10 cellular contexts compared by ENCODE assay signal in genomic region chr20:2386516-2387179, GRCh38. TPM values are rescaled to one million over a fixed set of nuclear protein-coding genes. Genes with fewer than 3 reads are reported as not detected.
DNase-seq lines count a peak whose midpoint lies in the region; ATAC-seq and TF ChIP-seq lines count a peak whose summit lies in the region.
"Had no signal": no experiment of that assay in that cellular context is flagged by ENCODE, and none has a peak within 500 bp of the region (broad histone marks: within the 10 kb centered on the region; RNA-seq: fewer than 3 reads in every experiment).

No MANE protein-coding gene starts in this region.

- TF ChIP-seq POLR2A in sigmoid colon (IDR thresholded peaks at IDR 0.05): no peak

- H3K4me3 ChIP-seq in RWPE2 (ENCODE audit: severe bottlenecking): no peak overlapping the region
- H3K4me3 ChIP-seq in fibroblast of mammary gland (ENCODE audit: control insufficient read depth, low read depth, low read length): no peak overlapping the region
- no peak overlapping the region for H3K4me3 ChIP-seq in sigmoid colon

- TF ChIP-seq EP300 in sigmoid colon (IDR thresholded peaks at IDR 0.05): no peak

- 74 to 84% methylated on average over 5 of the region's 5 CpGs for WGBS in sigmoid colon, 2 donors

- H3K36me3 ChIP-seq in RWPE2 (ENCODE audit: low read depth) (no peaks in the 10 kb centered on the region), sigmoid colon (no peaks in the 10 kb centered on the region)

- intact Hi-C loops in Right ventricle myocardium inferior (cut with DNase I): no loop called here
- intact Hi-C loops in posterior cingulate gyrus (cut with DNase I): no loop called here
- intact Hi-C loops in sigmoid colon (cut with DNase I): no loop called here

- H3K9me3 ChIP-seq in RWPE2 (ENCODE audit: severe bottlenecking) (no peaks in the 10 kb centered on the region), sigmoid colon (peaks cover 0 to 4% (median 0%) of the 10 kb centered on the region in 4 donors)

- H3K4me1 ChIP-seq in RWPE2 (ENCODE audit: insufficient read depth, poor library complexity, severe bottlenecking) (peaks cover 21% of the 10 kb centered on the region), sigmoid colon (no peaks in the 10 kb centered on the region)

- H3K27me3 ChIP-seq in RWPE2 (ENCODE audit: insufficient read depth, poor library complexity, severe bottlenecking) (no peaks in the 10 kb centered on the region), sigmoid colon (no peaks in the 10 kb centered on the region)

- TF ChIP-seq CTCF in RWPE2 (IDR thresholded peaks at IDR 0.05; ENCODE audit: poor library complexity, severe bottlenecking) (no peak), fibroblast of mammary gland (conservative IDR thresholded peaks at IDR 0.05; ENCODE audit: control insufficient read depth, insufficient read depth, low read depth, low read length) (no peak), sigmoid colon (IDR thresholded peaks at IDR 0.05) (no peak)

- H3K27ac ChIP-seq in RWPE2 (ENCODE audit: poor library complexity, severe bottlenecking) (peak overlapping the region; percentile 84), sigmoid colon (no peak overlapping the region)

- ATAC-seq in RWPE2 (ENCODE audit: low read depth) (peak; percentile 87), Right ventricle myocardium inferior (no peak)
- ATAC-seq: CD8-positive, alpha-beta T cell had no signal

- DNase-seq in A172 (ENCODE audit: low spot score) (peak; percentile 93), ELR (ENCODE audit: low read depth) (peak; percentile 82), RWPE2 (ENCODE audit: low spot score) (no peak), fibroblast of mammary gland (ENCODE audit: low read depth) (peak; percentile 43), NCI-H2171 treated with DMSO at 0.1 percent for 48 hours (lab: John Stamatoyannopoulos, UW) (no peak), Right ventricle myocardium inferior (ENCODE audit: missing footprints) (no peak), posterior cingulate gyrus (no peak), sigmoid colon (no peak)
- DNase-seq: activated B cell treated with CpG ODN at 0.5 μM for 24 hours had no signal

RNA-seq across cellular contexts. Expression of gene TGM6, which starts 5.9 kb away (rescaled TPM):
- total RNA-seq in A172 (2014; rRNA removed; shearing (Covaris generic)): not detected in 2 replicates
- total RNA-seq in Right ventricle myocardium inferior (not detected), sigmoid colon (not detected)
- polyA plus RNA-seq in sigmoid colon: not detected
- total RNA-seq: activated B cell treated with CpG ODN at 0.5 μM for 24 hours; CD8-positive, alpha-beta T cell had no signal

Comparison
In these comparisons a context has a peak if more than half of its experiments do, and no peak if none do; other contexts are left out.
1. DNase-seq: peak in A172 (single experiment), ELR (single experiment) and fibroblast of mammary gland (single experiment); none in RWPE2 (single experiment), NCI-H2171 treated with DMSO at 0.1 percent for 48 hours (single experiment), Right ventricle myocardium inferior (single experiment), posterior cingulate gyrus (0 of 10) and sigmoid colon (single experiment).